In the genomic region with DNA sequence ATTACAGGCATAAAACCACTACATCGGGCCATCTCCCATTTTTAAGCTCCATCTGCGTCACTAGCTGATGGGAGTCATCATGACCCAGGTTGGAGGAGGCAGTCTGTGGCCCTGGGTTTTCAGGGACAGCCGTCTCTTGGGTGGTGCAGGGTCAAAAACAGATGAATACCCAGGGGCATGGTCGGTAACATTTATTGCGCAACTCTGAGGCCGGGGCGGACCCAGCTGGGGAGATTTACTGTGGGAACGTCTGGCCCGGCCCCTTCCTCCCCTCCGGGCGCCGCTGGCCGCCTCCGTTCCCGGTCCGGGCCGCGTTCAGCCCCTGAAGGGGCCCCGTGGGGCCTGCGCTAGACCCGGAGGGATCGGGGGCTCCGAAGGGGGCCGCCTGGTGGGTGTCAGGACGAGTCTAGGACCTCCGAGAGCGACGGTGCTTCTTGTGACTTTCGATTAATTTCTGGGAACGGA, we compare ENCODE assay signal across 6 cellular contexts. TPM values are rescaled to one million over a fixed set of nuclear protein-coding genes. Genes with fewer than 3 reads are reported as not detected.
DNase-seq lines count a peak whose midpoint lies in the region; ATAC-seq and TF ChIP-seq lines count a peak whose summit lies in the region.

No MANE protein-coding gene starts in this region.

- no peak for ATAC-seq in HG03432 (IDR thresholded peaks at IDR 0.05; ENCODE audit: unreplicated experiment)

- peak; percentile 47 for DNase-seq in ELR (ENCODE audit: low read depth)
- DNase-seq in ascending aorta (ENCODE audit: low spot score in 2 of 2), result peak in 1 of 2 donors; percentile 81
- DNase-seq in stimulated activated CD4-positive, alpha-beta T cell treated with anti-CD3 and anti-CD28 coated beads, Interleukin-1b, Interleukin-23, amount 100 ng/mL, for 48 hours, result no peak
- DNase-seq in stimulated activated CD4-positive, alpha-beta T cell treated with anti-CD3 and anti-CD28 coated beads, Interleukin-12 subunit alpha, Interleukin-12 subunit beta, amount 100 ng/mL, for 4 hours, result no peak

- H3K4me1 ChIP-seq in ascending aorta, result peaks cover 14 to 35% of the 10 kb centered on the region in 2 donors
- H3K4me1 ChIP-seq in muscle layer of duodenum (ENCODE audit: control insufficient read depth in 1 of 2, insufficient read depth in 2 of 2, low read length in 2 of 2), result peaks cover 0 to 38% of the 10 kb centered on the region in 2 donors

- intact Hi-C loops in ascending aorta (cut with DNase I), result no loop called here

- H3K36me3 ChIP-seq in ascending aorta (no peaks in the 10 kb centered on the region), muscle layer of duodenum (ENCODE audit: control insufficient read depth in 1 of 2, insufficient read depth in 2 of 2, low read length in 2 of 2) (no peaks in the 10 kb centered on the region)

- no peak for TF ChIP-seq CTCF in ascending aorta (IDR thresholded peaks at IDR 0.05)

- peak overlapping the region; percentile 42 to 65 for H3K4me3 ChIP-seq in ascending aorta
- peak overlapping the region; percentile 23 to 45 for H3K4me3 ChIP-seq in muscle layer of duodenum (ENCODE audit: low read depth in 1 of 2, low read length in 2 of 2)

- H3K27me3 ChIP-seq in ascending aorta (no peaks in the 10 kb centered on the region), muscle layer of duodenum (ENCODE audit: low read depth, low read length) (peaks cover 42% of the 10 kb centered on the region)

- H3K9me3 ChIP-seq in ascending aorta (no peaks in the 10 kb centered on the region), muscle layer of duodenum (ENCODE audit: control insufficient read depth in 1 of 2, low read length in 2 of 2) (no peaks in the 10 kb centered on the region)

- H3K27ac ChIP-seq in ascending aorta (peak overlapping the region; percentile 66 to 79), muscle layer of duodenum (ENCODE audit: low read length) (no peak overlapping the region)

RNA-seq across cellular contexts. Expression of gene RGL3, which starts 1.3 kb away (rescaled TPM):
- total RNA-seq in ascending aorta, result 63.2 TPM

RNA-seq across cellular contexts. Expression of gene ODAD3, which starts 14.5 kb away (rescaled TPM):
- not detected for total RNA-seq in ascending aorta

RNA-seq across cellular contexts. Expression of gene PRKCSH, which starts 15.0 kb away (rescaled TPM):
- 208 TPM for total RNA-seq in ascending aorta

RNA-seq across cellular contexts. Expression of gene EPOR, which starts 36.3 kb away (rescaled TPM):
- 0.21 TPM for total RNA-seq in ascending aorta

RNA-seq across cellular contexts. Expression of gene SWSAP1, which starts 46.0 kb away (rescaled TPM):
- 4.5 TPM for total RNA-seq in ascending aorta
